Comparison of ENCODE assay signal across 17 cellular contexts in the genomic region with DNA sequence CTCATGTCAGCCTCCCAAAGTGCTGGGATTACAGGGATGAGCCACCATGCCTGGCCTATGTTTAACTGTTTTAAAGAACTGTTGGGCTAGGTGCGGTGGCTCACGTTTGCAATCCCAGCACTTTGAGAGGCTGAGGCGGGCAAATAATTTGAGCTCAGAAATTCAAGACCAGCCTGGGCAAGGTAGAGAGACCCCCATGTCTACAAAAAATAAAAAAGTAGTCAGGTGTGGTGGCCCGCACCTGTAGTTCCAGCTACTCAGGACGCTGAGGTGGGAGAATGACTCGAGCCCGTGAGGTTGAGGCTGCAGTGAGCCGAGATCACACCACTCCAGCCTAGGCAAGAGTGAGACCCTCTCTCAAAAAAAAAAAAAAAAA. TPM values are rescaled to one million over a fixed set of nuclear protein-coding genes. Genes with fewer than 3 reads are reported as not detected.
DNase-seq lines count a peak whose midpoint lies in the region; ATAC-seq and FAIRE-seq lines count a peak whose summit lies in the region.
"Had no signal": no experiment of that assay in that cellular context is flagged by ENCODE, and none has a peak within 500 bp of the region (broad histone marks: within the 10 kb centered on the region; RNA-seq: fewer than 3 reads in every experiment).

No MANE protein-coding gene starts in this region.

- ATAC-seq in activated T-cell treated with anti-CD3 and anti-CD28 coated beads, Interleukin-2, amount 50 U/mL, for 4 hours, result no peak
- ATAC-seq in activated naive CD4-positive, alpha-beta T cell treated with anti-CD3 and anti-CD28 coated beads, Interleukin-2, amount 50 U/mL, for 72 hours, result no peak
- no peak for ATAC-seq in stimulated activated memory B cell treated with anti-CD40 and anti-IgM and Interleukin-4, amounts not matched to agents 10 μg/mL and 1 μg/mL and 100 μg/mL, for 72 hours
- no peak for ATAC-seq in GM18870 (IDR thresholded peaks at IDR 0.05; ENCODE audit: unreplicated experiment)
- ATAC-seq: foreskin keratinocyte had no signal

- no peak for DNase-seq in activated T-cell treated with anti-CD3 and anti-CD28 coated beads, Interleukin-2, amount 50 U/mL, for 4 hours
- no peak for DNase-seq in activated T-cell treated with anti-CD3 and anti-CD28 coated beads for 4 hours
- DNase-seq in activated naive CD4-positive, alpha-beta T cell treated with anti-CD3 and anti-CD28 coated beads, Interleukin-2, amount 50 U/mL, for 72 hours (ENCODE audit: low spot score in 2 of 2), result peak in 1 of 2 donors; percentile 58
- no peak for DNase-seq in hippocampal formation (lab: John Stamatoyannopoulos, UW)
- DNase-seq in frontal cortex (ENCODE audit: low spot score in 2 of 2), result no peak
- DNase-seq: amniotic stem cell, DMS 273 treated with DMSO at 0.1 percent for 48 hours, foreskin keratinocyte, Kasumi-1, left ventricle myocardium inferior, NCI-H1417 treated with DMSO at 0.1 percent for 48 hours, NCI-H2227 treated with DMSO at 0.1 percent for 48 hours had no signal

- H3K27me3 Mint-ChIP-seq in activated T-cell treated with anti-CD3 and anti-CD28 coated beads, Interleukin-2, amount 50 U/mL, for 4 hours (ENCODE audit: low read depth), result no peaks in the 10 kb centered on the region
- H3K27me3 Mint-ChIP-seq in IgD-negative memory B cell, result no peaks in the 10 kb centered on the region
- H3K27me3 Mint-ChIP-seq in stimulated activated memory B cell treated with anti-CD40 and anti-IgM and Interleukin-4, amounts not matched to agents 10 μg/mL and 1 μg/mL and 100 μg/mL, for 72 hours, result no peaks in the 10 kb centered on the region

- peaks cover 55% of the 10 kb centered on the region for H3K4me1 Mint-ChIP-seq in activated T-cell treated with anti-CD3 and anti-CD28 coated beads, Interleukin-2, amount 50 U/mL, for 4 hours (ENCODE audit: low read depth)
- H3K4me1 Mint-ChIP-seq in IgD-negative memory B cell, result peaks cover 14 to 41% (median 35%) of the 10 kb centered on the region in 3 donors
- peaks cover 65% of the 10 kb centered on the region for H3K4me1 Mint-ChIP-seq in stimulated activated memory B cell treated with anti-CD40 and anti-IgM and Interleukin-4, amounts not matched to agents 10 μg/mL and 1 μg/mL and 100 μg/mL, for 72 hours

- FAIRE-seq in frontal cortex (lab: Jason Lieb, UNC), result no peak

- H3K9me3 Mint-ChIP-seq in activated T-cell treated with anti-CD3 and anti-CD28 coated beads, Interleukin-2, amount 50 U/mL, for 4 hours, result peaks cover 3% of the 10 kb centered on the region
- H3K9me3 Mint-ChIP-seq in IgD-negative memory B cell, result peaks cover 0 to 2% (median 0%) of the 10 kb centered on the region in 3 donors
- H3K9me3 Mint-ChIP-seq in activated naive CD4-positive, alpha-beta T cell treated with anti-CD3 and anti-CD28 coated beads, Interleukin-2, amount 50 U/mL, for 72 hours, result no peaks in the 10 kb centered on the region
- H3K9me3 Mint-ChIP-seq in stimulated activated memory B cell treated with anti-CD40 and anti-IgM and Interleukin-4, amounts not matched to agents 10 μg/mL and 1 μg/mL and 100 μg/mL, for 72 hours, result no peaks in the 10 kb centered on the region

- peaks cover 11% of the 10 kb centered on the region for H3K36me3 Mint-ChIP-seq in activated T-cell treated with anti-CD3 and anti-CD28 coated beads, Interleukin-2, amount 50 U/mL, for 4 hours (ENCODE audit: insufficient read depth)
- peaks cover 3% of the 10 kb centered on the region for H3K36me3 Mint-ChIP-seq in IgD-negative memory B cell
- peaks cover 29 to 34% of the 10 kb centered on the region in 2 donors for H3K36me3 Mint-ChIP-seq in activated naive CD4-positive, alpha-beta T cell treated with anti-CD3 and anti-CD28 coated beads, Interleukin-2, amount 50 U/mL, for 72 hours
- peaks cover 27% of the 10 kb centered on the region for H3K36me3 Mint-ChIP-seq in stimulated activated memory B cell treated with anti-CD40 and anti-IgM and Interleukin-4, amounts not matched to agents 10 μg/mL and 1 μg/mL and 100 μg/mL, for 72 hours

- peak overlapping the region; percentile 11 for H3K4me3 Mint-ChIP-seq in activated T-cell treated with anti-CD3 and anti-CD28 coated beads, Interleukin-2, amount 50 U/mL, for 4 hours
- H3K4me3 Mint-ChIP-seq in IgD-negative memory B cell, result peak overlapping the region in 3 of 4 donors; percentile 60 to 69 (median 67)
- H3K4me3 Mint-ChIP-seq in stimulated activated memory B cell treated with anti-CD40 and anti-IgM and Interleukin-4, amounts not matched to agents 10 μg/mL and 1 μg/mL and 100 μg/mL, for 72 hours, result no peak overlapping the region

- peak overlapping the region; percentile 75 to 90 (median 90) for H3K27ac Mint-ChIP-seq in IgD-negative memory B cell
- peak overlapping the region; percentile 98 for H3K27ac Mint-ChIP-seq in activated naive CD4-positive, alpha-beta T cell treated with anti-CD3 and anti-CD28 coated beads, Interleukin-2, amount 50 U/mL, for 72 hours
- peak overlapping the region; percentile 94 for H3K27ac Mint-ChIP-seq in stimulated activated memory B cell treated with anti-CD40 and anti-IgM and Interleukin-4, amounts not matched to agents 10 μg/mL and 1 μg/mL and 100 μg/mL, for 72 hours

RNA-seq across cellular contexts. Expression of gene ITGAL, which starts 1.9 kb away (rescaled TPM):
- 100 to 1,000 TPM; 193 to 259 (median 220) TPM for total RNA-seq in activated T-cell treated with anti-CD3 and anti-CD28 coated beads, Interleukin-2, amount 50 U/mL, for 4 hours
- polyA plus RNA-seq in IgD-negative memory B cell, result 51.9 TPM
- total RNA-seq in activated naive CD4-positive, alpha-beta T cell treated with anti-CD3 and anti-CD28 coated beads, Interleukin-2, amount 50 U/mL, for 72 hours, result 100 to 1,000 TPM; 297 to 390 TPM
- total RNA-seq in frontal cortex, result 0.82 TPM
- total RNA-seq: endothelial cell of umbilical vein, foreskin keratinocyte had no signal
- polyA plus RNA-seq: AG04450, endothelial cell of umbilical vein, foreskin keratinocyte had no signal

RNA-seq across cellular contexts. Expression of gene SEPHS2, which starts 24.9 kb away (rescaled TPM):
- total RNA-seq in activated T-cell treated with anti-CD3 and anti-CD28 coated beads, Interleukin-2, amount 50 U/mL, for 4 hours, result 10 to 100 TPM; 64.5 to 69.1 (median 67.1) TPM
- 64.0 TPM for polyA plus RNA-seq in IgD-negative memory B cell
- 10 to 100 TPM; 54.8 to 62.7 TPM for total RNA-seq in activated naive CD4-positive, alpha-beta T cell treated with anti-CD3 and anti-CD28 coated beads, Interleukin-2, amount 50 U/mL, for 72 hours
- 12.6 TPM for total RNA-seq in frontal cortex

RNA-seq across cellular contexts. Expression of gene DCTPP1, which starts 40.8 kb away (rescaled TPM):
- total RNA-seq in activated T-cell treated with anti-CD3 and anti-CD28 coated beads, Interleukin-2, amount 50 U/mL, for 4 hours, result 100 to 1,000 TPM; 226 to 283 (median 250) TPM
- 137 TPM for polyA plus RNA-seq in IgD-negative memory B cell
- total RNA-seq in activated naive CD4-positive, alpha-beta T cell treated with anti-CD3 and anti-CD28 coated beads, Interleukin-2, amount 50 U/mL, for 72 hours, result 100 to 1,000 TPM in 1 of 2 donors, 10 to 100 TPM in 1; 53.1 to 113 TPM
- total RNA-seq in frontal cortex, result 28.9 TPM

RNA-seq across cellular contexts. Expression of gene ZNF768, which starts 55.7 kb away (rescaled TPM):
- 10 to 100 TPM in 2 of 3 donors, 1 to 10 TPM in 1; 9.1 to 10.7 (median 10.5) TPM for total RNA-seq in activated T-cell treated with anti-CD3 and anti-CD28 coated beads, Interleukin-2, amount 50 U/mL, for 4 hours
- 12.7 TPM for polyA plus RNA-seq in IgD-negative memory B cell
- total RNA-seq in activated naive CD4-positive, alpha-beta T cell treated with anti-CD3 and anti-CD28 coated beads, Interleukin-2, amount 50 U/mL, for 72 hours, result 1 to 10 TPM; 2.3 to 9.3 TPM
- 25.7 TPM for total RNA-seq in frontal cortex

Comparison
In these comparisons a context has a peak if more than half of its experiments do, and no peak if none do; other contexts are left out.
1. RNA of gene ITGAL, which starts 1.9 kb away (total RNA-seq): 297 to 390 TPM in activated naive CD4-positive, alpha-beta T cell treated with anti-CD3 and anti-CD28 coated beads, Interleukin-2, amount 50 U/mL, for 72 hours and 193 to 259 TPM in activated T-cell treated with anti-CD3 and anti-CD28 coated beads, Interleukin-2, amount 50 U/mL, for 4 hours; 0.82 TPM in frontal cortex (single experiment); every median in the first group is over 100 times any median in the second.
2. Peak in every context shown above with its lines, with median percentiles within 50 percentile points of each other: H3K27ac Mint-ChIP-seq.